In genomic region chr1:9755441-9755995, GRCh38 we compare ENCODE assay signal across 16 cellular contexts.
DNase-seq lines count a peak whose midpoint lies in the region; ATAC-seq and TF ChIP-seq lines count a peak whose summit lies in the region.
"Had no signal": no experiment of that assay in that cellular context is flagged by ENCODE, and none has a peak within 500 bp of the region (broad histone marks: within the 10 kb centered on the region; RNA-seq: fewer than 3 reads in every experiment).

No MANE protein-coding gene starts in this region.

- H4K91ac ChIP-seq in H9 (ENCODE audit: insufficient read length, low read depth, low read length) = no peak overlapping the region

- H4K5ac ChIP-seq in H9 (ENCODE audit: insufficient read length, low read depth, low read length) = no peak overlapping the region

- H3K4me1 Mint-ChIP-seq in H9 (peaks cover 30 to 37% of the 10 kb centered on the region in 2 experiments), T-helper 17 cell (peaks cover 10% of the 10 kb centered on the region)
- peaks cover 2% of the 10 kb centered on the region for H3K4me1 Mint-ChIP-seq in activated CD8-positive, alpha-beta memory T cell treated with anti-CD3 and anti-CD28 coated beads, Interleukin-2, amount 10 ng/mL, durations not matched to agents 7 days and 5 days

- H3K27ac Mint-ChIP-seq in H9 (peak overlapping the region in 2 of 3 experiments; percentile 71 to 80; a peak in 4 of 7 replicates), T-helper 17 cell (peak overlapping the region; percentile 47)
- no peak overlapping the region for H3K27ac Mint-ChIP-seq in activated CD8-positive, alpha-beta memory T cell treated with anti-CD3 and anti-CD28 coated beads, Interleukin-2, amount 10 ng/mL, durations not matched to agents 7 days and 5 days
- H3K27ac Mint-ChIP-seq: T-helper 2 cell treated with Interferon-gamma antibody and Interleukin-4, amounts not matched to agents 5 μg/mL and 100 μg/mL, for 36 hours had no signal

- no peak overlapping the region for H3K27ac ChIP-seq in H9 (ENCODE audit: insufficient read length, low read depth, low read length)
- H3K27ac ChIP-seq: BLaER1 treated with 17β-estradiol and CSF1 and Interleukin-3, amounts not matched to agents 10 nM and 100 nM; gastrocnemius medialis; psoas muscle had no signal

- no peak overlapping the region for H3K14ac ChIP-seq in H9 (ENCODE audit: insufficient read depth, low read length)

- H2BK5ac ChIP-seq in H9 (ENCODE audit: insufficient read length, low read length) = no peak overlapping the region

- H3K27me3 Mint-ChIP-seq in H9 (ENCODE audit: low read depth) (no peaks in the 10 kb centered on the region), T-helper 17 cell (no peaks in the 10 kb centered on the region)
- H3K27me3 Mint-ChIP-seq in activated CD8-positive, alpha-beta memory T cell treated with anti-CD3 and anti-CD28 coated beads, Interleukin-2, amount 10 ng/mL, durations not matched to agents 7 days and 5 days = no peaks in the 10 kb centered on the region

- no peak overlapping the region for H2BK120ac ChIP-seq in H9 (ENCODE audit: low read depth, low read length, poor library complexity, severe bottlenecking)

- H3K79me2 ChIP-seq in H9 (ENCODE audit: insufficient read depth, low read length) = no peaks in the 10 kb centered on the region; the same call in 1 of the 2 replicates

- H4K8ac ChIP-seq in H9 (replicated peaks; ENCODE audit: insufficient read length, low read depth, low read length) = no peak overlapping the region

- H2AFZ ChIP-seq in H9 (ENCODE audit: low read length) = no peak overlapping the region

- H3K4me1 ChIP-seq in H9 (ENCODE audit: insufficient read depth, low read length) = peaks cover 4% of the 10 kb centered on the region; the same call in 1 of the 2 replicates

- H3K4me3 Mint-ChIP-seq in H9 (no peak overlapping the region; a peak in 1 of 5 replicates), T-helper 17 cell (no peak overlapping the region)
- no peak overlapping the region for H3K4me3 Mint-ChIP-seq in activated CD8-positive, alpha-beta memory T cell treated with anti-CD3 and anti-CD28 coated beads, Interleukin-2, amount 10 ng/mL, durations not matched to agents 7 days and 5 days
- H3K4me3 Mint-ChIP-seq: T-helper 2 cell treated with Interferon-gamma antibody and Interleukin-4, amounts not matched to agents 5 μg/mL and 100 μg/mL, for 36 hours had no signal

- no peaks in the 10 kb centered on the region for H3K79me1 ChIP-seq in H9 (ENCODE audit: insufficient read depth, low read depth, low read length, poor library complexity, severe bottlenecking)

- peaks cover 24 to 55% (median 54%) of the 10 kb centered on the region in 3 experiments; a peak in 6 of 7 replicates for H3K36me3 Mint-ChIP-seq in H9 (ENCODE audit: insufficient read depth in 1 of 3, low read depth in 3 of 3)
- H3K36me3 Mint-ChIP-seq in T-helper 17 cell (ENCODE audit: low read depth) = no peaks in the 10 kb centered on the region
- peaks cover 18% of the 10 kb centered on the region for H3K36me3 Mint-ChIP-seq in activated CD8-positive, alpha-beta memory T cell treated with anti-CD3 and anti-CD28 coated beads, Interleukin-2, amount 10 ng/mL, durations not matched to agents 7 days and 5 days

- no peak for DNase-seq in H9
- no peak for DNase-seq in T-helper 17 cell
- DNase-seq in foreskin melanocyte = peak; percentile 24
- peak; percentile 80 for DNase-seq in renal cortical epithelial cell (ENCODE audit: low read depth)
- no peak for DNase-seq in stimulated activated CD4-positive, alpha-beta T cell treated with anti-CD3 and anti-CD28 coated beads, Interleukin-1b, Interleukin-23, amount 100 ng/mL, for 48 hours
- DNase-seq in activated CD8-positive, alpha-beta memory T cell treated with anti-CD3 and anti-CD28 coated beads, Interleukin-2, amount 10 ng/mL, durations not matched to agents 7 days and 5 days = no peak
- no peak for DNase-seq in EL
- DNase-seq: activated CD4-positive, alpha-beta T cell treated with anti-CD3 and anti-CD28 coated beads for 48 hours; effector CD4-positive, alpha-beta T cell; gastrocnemius medialis; MM.1S; NCI-H2029 treated with DMSO at 0.1 percent for 48 hours; psoas muscle; SHP77 had no signal

- H3K27me3 ChIP-seq in H9 (ENCODE audit: insufficient read depth, low read length) = no peaks in the 10 kb centered on the region
- H3K27me3 ChIP-seq: BLaER1 treated with 17β-estradiol and CSF1 and Interleukin-3, amounts not matched to agents 10 nM and 100 nM; gastrocnemius medialis had no signal

- no peaks in the 10 kb centered on the region for H3K23me2 ChIP-seq in H9 (ENCODE audit: insufficient read length, low read depth, low read length, poor library complexity, severe bottlenecking)

- H3T11ph ChIP-seq in H9 (ENCODE audit: low read length) = no peak overlapping the region

- no peak overlapping the region for H2AK5ac ChIP-seq in H9 (ENCODE audit: insufficient read length, low read length)

- CTCF ChIA-PET in activated CD8-positive, alpha-beta memory T cell treated with anti-CD3 and anti-CD28 coated beads, Interleukin-2, amount 10 ng/mL, durations not matched to agents 7 days and 5 days (lab: Charles Lee) = no interaction called here

- H3K56ac ChIP-seq in H9 (ENCODE audit: insufficient read length, low read depth, low read length) = no peak overlapping the region

- H3K4ac ChIP-seq in H9 (ENCODE audit: low read depth, low read length) = no peak overlapping the region

- no peak for ATAC-seq in T-helper 17 cell
- ATAC-seq in activated CD8-positive, alpha-beta memory T cell treated with anti-CD3 and anti-CD28 coated beads, Interleukin-2, amount 10 ng/mL, durations not matched to agents 7 days and 5 days = no peak
- ATAC-seq: gastrocnemius medialis, psoas muscle had no signal

- no peak overlapping the region for H3K23ac ChIP-seq in H9 (ENCODE audit: insufficient read length, low read depth, low read length)

- no peak overlapping the region for H3K4me2 ChIP-seq in H9 (ENCODE audit: insufficient read depth, insufficient read length, low read length)
- H3K4me2 ChIP-seq: BLaER1 treated with 17β-estradiol and CSF1 and Interleukin-3, amounts not matched to agents 10 nM and 100 nM had no signal

- H4K20me1 ChIP-seq in H9 (ENCODE audit: control insufficient read depth, insufficient read depth, insufficient read length) = no peaks in the 10 kb centered on the region

- WGBS in H9 (ENCODE audit: extremely low coverage, insufficient read length, low lambda C conversion rate) = no CpG with 5 or more reads among the region's 10 CpGs

- no peak overlapping the region for H3K18ac ChIP-seq in H9 (ENCODE audit: insufficient read length, low read depth, low read length)

- no peak overlapping the region for H2BK20ac ChIP-seq in H9 (ENCODE audit: low read depth, low read length, poor library complexity, severe bottlenecking)

- no peak overlapping the region for H2BK15ac ChIP-seq in H9 (ENCODE audit: low read depth, low read length)

- no peak overlapping the region for H3K9ac ChIP-seq in H9 (ENCODE audit: extremely low read depth, insufficient read length, low read length)
- H3K9ac ChIP-seq: BLaER1 treated with 17β-estradiol and CSF1 and Interleukin-3, amounts not matched to agents 10 nM and 100 nM had no signal

- peaks cover 6% of the 10 kb centered on the region in 2 experiments; a peak in 2 of 5 replicates for H3K9me3 Mint-ChIP-seq in H9
- H3K9me3 Mint-ChIP-seq in activated CD8-positive, alpha-beta memory T cell treated with anti-CD3 and anti-CD28 coated beads, Interleukin-2, amount 10 ng/mL, durations not matched to agents 7 days and 5 days (ENCODE audit: low read depth) = no peaks in the 10 kb centered on the region
- H3K9me3 Mint-ChIP-seq: T-helper 2 cell treated with Interferon-gamma antibody and Interleukin-4, amounts not matched to agents 5 μg/mL and 100 μg/mL, for 36 hours had no signal

- H2BK12ac ChIP-seq in H9 (ENCODE audit: insufficient read length, low read depth, low read length) = no peak overlapping the region

- H3K9me3 ChIP-seq in H9 (ENCODE audit: control insufficient read depth, low read depth, low read length) (no peaks in the 10 kb centered on the region), T-helper 17 cell (ENCODE audit: control insufficient read depth, low read length, poor library complexity, severe bottlenecking) (no peaks in the 10 kb centered on the region)
- H3K9me3 ChIP-seq: BLaER1 treated with 17β-estradiol and CSF1 and Interleukin-3, amounts not matched to agents 10 nM and 100 nM; gastrocnemius medialis; psoas muscle had no signal

- TF ChIP-seq CTCF in H9 (conservative IDR thresholded peaks at IDR 0.05) = no peak

Comparison
In these comparisons a context has a peak if more than half of its experiments do, and no peak if none do; other contexts are left out.
1. DNase-seq: peak in foreskin melanocyte (single experiment) and renal cortical epithelial cell (single experiment); none in H9 (single experiment), T-helper 17 cell (0 of 3), stimulated activated CD4-positive, alpha-beta T cell treated with anti-CD3 and anti-CD28 coated beads, Interleukin-1b, Interleukin-23, amount 100 ng/mL, for 48 hours (single experiment), activated CD8-positive, alpha-beta memory T cell treated with anti-CD3 and anti-CD28 coated beads, Interleukin-2, amount 10 ng/mL, durations not matched to agents 7 days and 5 days (single experiment) and EL (single experiment).